Comparison of ENCODE assay signal across 13 cellular contexts in the genomic region with DNA sequence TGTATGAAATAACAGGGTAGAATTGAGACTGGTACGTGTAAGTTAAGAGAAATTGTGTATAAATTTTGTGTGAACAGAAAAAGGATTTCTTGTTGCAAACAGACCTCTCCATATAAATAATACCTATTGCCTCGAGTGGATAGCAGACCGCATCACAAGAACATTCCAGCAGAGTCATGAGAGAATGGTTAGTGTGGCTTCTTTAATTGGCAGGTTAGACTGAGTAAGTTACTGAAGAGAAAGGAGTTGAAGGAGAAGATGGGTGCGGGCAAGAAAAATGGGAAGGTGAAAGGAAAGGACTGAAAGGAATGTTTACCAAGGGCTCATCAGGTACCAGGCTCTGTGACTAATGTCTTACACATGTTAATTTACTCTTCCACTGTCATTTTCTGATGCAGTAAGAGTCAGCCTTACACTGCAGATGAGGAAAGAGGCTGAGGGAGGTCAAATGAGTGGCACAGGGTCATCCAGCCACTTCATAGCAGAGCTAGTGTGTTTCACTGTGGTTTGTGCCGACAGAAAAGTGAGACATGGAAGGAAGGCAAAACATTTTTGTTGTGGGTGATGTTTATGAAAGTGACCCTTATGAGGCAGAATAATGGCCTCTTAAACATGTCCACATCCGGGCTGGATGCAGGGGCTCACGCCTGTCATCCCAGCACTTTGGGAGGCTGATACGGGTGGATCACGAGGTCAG. TPM values are rescaled to one million over a fixed set of nuclear protein-coding genes. Genes with fewer than 3 reads are reported as not detected.
"Had no signal": no experiment of that assay in that cellular context is flagged by ENCODE, and none has a peak within 500 bp of the region (broad histone marks: within the 10 kb centered on the region; RNA-seq: fewer than 3 reads in every experiment).

No MANE protein-coding gene starts in this region.

RNA-seq across cellular contexts. Expression of a gene that starts 46.6 kb away (rescaled TPM):
- total RNA-seq: activated B cell treated with CpG ODN at 0.5 μM for 24 hours; activated CD8-positive, alpha-beta T cell treated with anti-CD3 and anti-CD28 coated beads for 36 hours; activated T-cell treated with anti-CD3 and anti-CD28 coated beads, Interleukin-2, amount 50 U/mL, for 4 hours; cardiac septum; kidney epithelial cell; lower leg skin; mesenteric fat pad; occipital lobe; posterior vena cava; right atrium auricular region; tibial nerve; vagina had no signal
- polyA plus RNA-seq: adipose tissue had no signal
